In the genomic region with DNA sequence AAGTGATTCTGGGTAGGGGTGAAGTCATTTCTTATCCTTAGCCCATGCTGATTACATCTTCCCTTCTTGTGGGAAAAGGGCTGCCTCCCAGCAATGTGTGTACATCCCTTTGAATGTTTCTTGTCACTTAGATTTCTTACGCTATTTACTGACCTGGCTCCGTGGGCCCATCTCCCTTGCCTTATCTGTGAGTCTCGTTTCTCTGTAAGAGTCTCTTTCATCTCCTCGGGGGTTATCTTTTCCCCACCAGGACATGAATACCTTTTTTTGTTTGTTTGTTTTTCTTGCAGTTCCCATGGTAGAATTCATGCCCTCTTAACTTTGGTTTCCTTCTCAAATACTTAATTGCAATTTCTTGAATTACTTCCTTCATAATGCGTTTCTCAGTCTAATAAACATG, we compare ENCODE assay signal across 26 cellular contexts.
"Had no signal": no experiment of that assay in that cellular context is flagged by ENCODE, and none has a peak within 500 bp of the region (broad histone marks: within the 10 kb centered on the region; RNA-seq: fewer than 3 reads in every experiment).

No MANE protein-coding gene starts in this region.

- H3K27ac ChIP-seq: ascending aorta, cardiac muscle cell, coronary artery, gastroesophageal sphincter, right lobe of liver, thoracic aorta, VCaP had no signal

- H3K27ac Mint-ChIP-seq: activated naive CD4-positive, alpha-beta T cell treated with anti-CD3 and anti-CD28 coated beads, Interleukin-2, amount 10 ng/mL, durations not matched to agents 7 days and 5 days; activated naive CD8-positive, alpha-beta T cell treated with anti-CD3 and anti-CD28 coated beads, Interleukin-2, amount 10 ng/mL, durations not matched to agents 7 days and 5 days; brain; memory B cell; stimulated activated effector memory CD8-positive, alpha-beta T cell treated with anti-CD3 and anti-CD28 coated beads, Interleukin-12 subunit alpha, Interleukin-12 subunit beta, amount 100 ng/mL, for 72 hours; stimulated activated naive CD8-positive, alpha-beta T cell treated with anti-CD3 and anti-CD28 coated beads, Interleukin-15, Interleukin-2, amounts not matched to agents 100 ng/mL and 50 ng/mL, for 24 hours; T-cell had no signal

- H3K27me3 ChIP-seq: ascending aorta, cardiac muscle cell, dorsolateral prefrontal cortex, right lobe of liver had no signal

- H3K9me3 Mint-ChIP-seq: activated naive CD4-positive, alpha-beta T cell treated with anti-CD3 and anti-CD28 coated beads, Interleukin-2, amount 10 ng/mL, durations not matched to agents 7 days and 5 days; activated naive CD8-positive, alpha-beta T cell treated with anti-CD3 and anti-CD28 coated beads, Interleukin-2, amount 10 ng/mL, durations not matched to agents 7 days and 5 days; brain; memory B cell; nephron; stimulated activated effector memory CD8-positive, alpha-beta T cell treated with anti-CD3 and anti-CD28 coated beads, Interleukin-12 subunit alpha, Interleukin-12 subunit beta, amount 100 ng/mL, for 72 hours; stimulated activated naive CD8-positive, alpha-beta T cell treated with anti-CD3 and anti-CD28 coated beads, Interleukin-15, Interleukin-2, amounts not matched to agents 100 ng/mL and 50 ng/mL, for 24 hours; T-cell had no signal

- H3K4me1 Mint-ChIP-seq: activated naive CD4-positive, alpha-beta T cell treated with anti-CD3 and anti-CD28 coated beads, Interleukin-2, amount 10 ng/mL, durations not matched to agents 7 days and 5 days; activated naive CD8-positive, alpha-beta T cell treated with anti-CD3 and anti-CD28 coated beads, Interleukin-2, amount 10 ng/mL, durations not matched to agents 7 days and 5 days; stimulated activated effector memory CD8-positive, alpha-beta T cell treated with anti-CD3 and anti-CD28 coated beads, Interleukin-12 subunit alpha, Interleukin-12 subunit beta, amount 100 ng/mL, for 72 hours; T-cell had no signal

- H3K36me3 Mint-ChIP-seq: activated naive CD4-positive, alpha-beta T cell treated with anti-CD3 and anti-CD28 coated beads, Interleukin-2, amount 10 ng/mL, durations not matched to agents 7 days and 5 days; activated naive CD8-positive, alpha-beta T cell treated with anti-CD3 and anti-CD28 coated beads, Interleukin-2, amount 10 ng/mL, durations not matched to agents 7 days and 5 days; brain; memory B cell; stimulated activated effector memory CD8-positive, alpha-beta T cell treated with anti-CD3 and anti-CD28 coated beads, Interleukin-12 subunit alpha, Interleukin-12 subunit beta, amount 100 ng/mL, for 72 hours; T-cell had no signal

- H3K27me3 Mint-ChIP-seq: activated naive CD4-positive, alpha-beta T cell treated with anti-CD3 and anti-CD28 coated beads, Interleukin-2, amount 10 ng/mL, durations not matched to agents 7 days and 5 days; activated naive CD8-positive, alpha-beta T cell treated with anti-CD3 and anti-CD28 coated beads, Interleukin-2, amount 10 ng/mL, durations not matched to agents 7 days and 5 days had no signal

- H3K4me3 ChIP-seq: ascending aorta, cardiac muscle cell, coronary artery, gastroesophageal sphincter, right lobe of liver, thoracic aorta had no signal

- H3K36me3 ChIP-seq: ascending aorta, cardiac muscle cell, gastroesophageal sphincter, right lobe of liver, thoracic aorta had no signal

- H3K4me3 Mint-ChIP-seq: activated naive CD4-positive, alpha-beta T cell treated with anti-CD3 and anti-CD28 coated beads, Interleukin-2, amount 10 ng/mL, durations not matched to agents 7 days and 5 days; activated naive CD8-positive, alpha-beta T cell treated with anti-CD3 and anti-CD28 coated beads, Interleukin-2, amount 10 ng/mL, durations not matched to agents 7 days and 5 days; brain; memory B cell; nephron; stimulated activated effector memory CD8-positive, alpha-beta T cell treated with anti-CD3 and anti-CD28 coated beads, Interleukin-12 subunit alpha, Interleukin-12 subunit beta, amount 100 ng/mL, for 72 hours; stimulated activated naive CD8-positive, alpha-beta T cell treated with anti-CD3 and anti-CD28 coated beads, Interleukin-15, Interleukin-2, amounts not matched to agents 100 ng/mL and 50 ng/mL, for 24 hours; T-cell had no signal

- DNase-seq: activated CD4-positive, alpha-beta T cell treated with anti-CD3 and anti-CD28 coated beads for 48 hours; activated CD4-positive, alpha-beta T cell treated with anti-CD3 and anti-CD28 coated beads, Interleukin-2, amount 50 U/mL, for 48 hours; activated CD8-positive, alpha-beta memory T cell treated with anti-CD3 and anti-CD28 coated beads for 24 hours; activated effector memory CD4-positive, alpha-beta T cell treated with anti-CD3 and anti-CD28 coated beads, Interleukin-2, amount 50 U/mL, for 16 hours; activated naive CD4-positive, alpha-beta T cell treated with anti-CD3 and anti-CD28 coated beads, Interleukin-2, amount 10 ng/mL, durations not matched to agents 7 days and 5 days; activated naive CD8-positive, alpha-beta T cell treated with anti-CD3 and anti-CD28 coated beads, Interleukin-2, amount 10 ng/mL, durations not matched to agents 7 days and 5 days; dorsolateral prefrontal cortex; effector memory CD4-positive, alpha-beta T cell; hippocampal formation; kidney; left colon; right lobe of liver; stimulated activated CD4-positive, alpha-beta T cell treated with anti-CD3 and anti-CD28 coated beads, Interleukin-4, amount 100 ng/mL, for 24 hours; T-cell; trophoblast cell had no signal

- ATAC-seq: gastroesophageal sphincter; left colon; right lobe of liver; stimulated activated effector memory CD8-positive, alpha-beta T cell treated with anti-CD3 and anti-CD28 coated beads, Interleukin-12 subunit alpha, Interleukin-12 subunit beta, amount 100 ng/mL, for 72 hours; T-cell had no signal

- H3K9me3 ChIP-seq: ascending aorta, gastroesophageal sphincter, right lobe of liver, thoracic aorta had no signal

- H3K4me1 ChIP-seq: ascending aorta, gastroesophageal sphincter, right lobe of liver had no signal
